ENCODE assay signal across 1 cellular context in the genomic region with DNA sequence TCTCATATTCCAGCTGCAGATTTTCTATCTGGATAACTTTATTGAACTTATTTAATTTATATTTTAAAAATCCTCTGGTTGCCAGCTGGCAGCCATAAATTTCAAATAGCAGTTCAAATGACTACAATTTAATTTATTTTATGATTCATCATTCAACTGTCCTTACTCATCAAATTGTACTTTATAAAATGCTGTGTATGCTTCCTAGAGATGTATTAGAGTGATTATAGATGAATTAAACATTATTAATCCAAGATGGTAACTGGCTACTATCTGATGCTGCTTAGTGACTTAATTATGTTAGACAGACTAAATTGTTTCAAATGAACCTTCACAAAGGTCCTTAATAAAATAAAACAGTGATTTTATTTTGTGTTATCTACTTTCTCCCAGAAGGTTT.
TF ChIP-seq lines count a peak whose summit lies in the region.

No MANE protein-coding gene starts in this region.

TF ChIP-seq in SK-N-SH, 30 proteins besides CTCF, POLR2A, EP300 and RAD21 (continued from another document):
- TF ChIP-seq, protein P1, sequence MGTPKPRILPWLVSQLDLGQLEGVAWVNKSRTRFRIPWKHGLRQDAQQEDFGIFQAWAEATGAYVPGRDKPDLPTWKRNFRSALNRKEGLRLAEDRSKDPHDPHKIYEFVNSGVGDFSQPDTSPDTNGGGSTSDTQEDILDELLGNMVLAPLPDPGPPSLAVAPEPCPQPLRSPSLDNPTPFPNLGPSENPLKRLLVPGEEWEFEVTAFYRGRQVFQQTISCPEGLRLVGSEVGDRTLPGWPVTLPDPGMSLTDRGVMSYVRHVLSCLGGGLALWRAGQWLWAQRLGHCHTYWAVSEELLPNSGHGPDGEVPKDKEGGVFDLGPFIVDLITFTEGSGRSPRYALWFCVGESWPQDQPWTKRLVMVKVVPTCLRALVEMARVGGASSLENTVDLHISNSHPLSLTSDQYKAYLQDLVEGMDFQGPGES (IDR thresholded peaks at IDR 0.05; ENCODE audit: low read depth, low read length), result no peak
- TF ChIP-seq, protein P2, sequence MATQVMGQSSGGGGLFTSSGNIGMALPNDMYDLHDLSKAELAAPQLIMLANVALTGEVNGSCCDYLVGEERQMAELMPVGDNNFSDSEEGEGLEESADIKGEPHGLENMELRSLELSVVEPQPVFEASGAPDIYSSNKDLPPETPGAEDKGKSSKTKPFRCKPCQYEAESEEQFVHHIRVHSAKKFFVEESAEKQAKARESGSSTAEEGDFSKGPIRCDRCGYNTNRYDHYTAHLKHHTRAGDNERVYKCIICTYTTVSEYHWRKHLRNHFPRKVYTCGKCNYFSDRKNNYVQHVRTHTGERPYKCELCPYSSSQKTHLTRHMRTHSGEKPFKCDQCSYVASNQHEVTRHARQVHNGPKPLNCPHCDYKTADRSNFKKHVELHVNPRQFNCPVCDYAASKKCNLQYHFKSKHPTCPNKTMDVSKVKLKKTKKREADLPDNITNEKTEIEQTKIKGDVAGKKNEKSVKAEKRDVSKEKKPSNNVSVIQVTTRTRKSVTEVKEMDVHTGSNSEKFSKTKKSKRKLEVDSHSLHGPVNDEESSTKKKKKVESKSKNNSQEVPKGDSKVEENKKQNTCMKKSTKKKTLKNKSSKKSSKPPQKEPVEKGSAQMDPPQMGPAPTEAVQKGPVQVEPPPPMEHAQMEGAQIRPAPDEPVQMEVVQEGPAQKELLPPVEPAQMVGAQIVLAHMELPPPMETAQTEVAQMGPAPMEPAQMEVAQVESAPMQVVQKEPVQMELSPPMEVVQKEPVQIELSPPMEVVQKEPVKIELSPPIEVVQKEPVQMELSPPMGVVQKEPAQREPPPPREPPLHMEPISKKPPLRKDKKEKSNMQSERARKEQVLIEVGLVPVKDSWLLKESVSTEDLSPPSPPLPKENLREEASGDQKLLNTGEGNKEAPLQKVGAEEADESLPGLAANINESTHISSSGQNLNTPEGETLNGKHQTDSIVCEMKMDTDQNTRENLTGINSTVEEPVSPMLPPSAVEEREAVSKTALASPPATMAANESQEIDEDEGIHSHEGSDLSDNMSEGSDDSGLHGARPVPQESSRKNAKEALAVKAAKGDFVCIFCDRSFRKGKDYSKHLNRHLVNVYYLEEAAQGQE (IDR thresholded peaks at IDR 0.05; ENCODE audit: low read depth, low read length), result no peak
- peak; percentile 96 for TF ChIP-seq RCOR1 (IDR thresholded peaks at IDR 0.05; ENCODE audit: low read length)
- no peak for TF ChIP-seq MXI1 (IDR thresholded peaks at IDR 0.05; ENCODE audit: low read depth, low read length)
- peak; percentile 70 for TF ChIP-seq FOXM1 (IDR thresholded peaks at IDR 0.05; ENCODE audit: low read depth)
- TF ChIP-seq YY1 (IDR thresholded peaks at IDR 0.05; ENCODE audit: low read depth), result no peak
- no peak for TF ChIP-seq ELF1 (IDR thresholded peaks at IDR 0.05)
- peak; percentile 78 for TF ChIP-seq FOSL2 (IDR thresholded peaks at IDR 0.05; ENCODE audit: borderline replicate concordance, low read depth)
- no peak for TF ChIP-seq EZH2phosphoT487 (IDR thresholded peaks at IDR 0.05; ENCODE audit: borderline replicate concordance, low read depth)
- TF ChIP-seq RXRA (IDR thresholded peaks at IDR 0.05; ENCODE audit: borderline replicate concordance, low read depth), result no peak
